Comparison of ENCODE assay signal across 22 cellular contexts in the genomic region with DNA sequence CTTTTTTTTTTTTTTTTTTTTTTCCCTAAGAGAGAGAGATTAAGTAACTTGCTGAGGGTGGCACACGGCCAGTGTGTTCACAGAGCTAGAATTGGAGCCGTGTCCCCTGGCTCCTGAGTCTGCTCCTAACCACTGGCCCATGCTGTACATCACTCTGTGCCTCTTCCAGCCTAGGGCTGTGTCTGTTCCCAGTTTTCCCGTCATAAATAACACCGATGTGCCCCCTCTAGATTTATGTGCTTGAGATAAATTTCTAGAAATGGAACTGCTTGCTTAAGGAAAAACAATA. TPM values are rescaled to one million over a fixed set of nuclear protein-coding genes. Genes with fewer than 3 reads are reported as not detected.
DNase-seq lines count a peak whose midpoint lies in the region; ATAC-seq and TF ChIP-seq lines count a peak whose summit lies in the region.
"Had no signal": no experiment of that assay in that cellular context is flagged by ENCODE, and none has a peak within 500 bp of the region (broad histone marks: within the 10 kb centered on the region; RNA-seq: fewer than 3 reads in every experiment).

No MANE protein-coding gene starts in this region.

- WGBS in esophagus, 2 donors: 40 to 65% methylated on average over 4 of the region's 4 CpGs
- WGBS in psoas muscle, 3 donors: 52 to 79% (median 53%) methylated on average over 4 of the region's 4 CpGs

- TF ChIP-seq CTCF in psoas muscle (IDR thresholded peaks at IDR 0.05) (no peak), MM.1S (IDR thresholded peaks at IDR 0.05; ENCODE audit: low read length) (no peak)

- H4K20me1 ChIP-seq in MM.1S (ENCODE audit: insufficient read depth, low read length): no peaks in the 10 kb centered on the region

- peak; percentile 44 for DNase-seq in GM03348 (ENCODE audit: low spot score)
- DNase-seq in left cardiac atrium: peak; percentile 60
- peak; percentile 58 to 78 for DNase-seq in psoas muscle
- DNase-seq in stimulated activated CD8-positive, alpha-beta memory T cell treated with anti-CD3 and anti-CD28 coated beads, Interleukin-4, amount 100 ng/mL, for 48 hours: no peak
- DNase-seq in MM.1S: no peak
- DNase-seq: AML-193; Caco-2; NCI-H1048; NCI-H146; NCI-H2107; NCI-H226; NCI-H526 treated with DMSO at 0.1 percent for 48 hours; NK-92 treated with Interleukin-12 subunit alpha and Interleukin-12 subunit beta, amount 100 ng/mL, for 24 hours; OCI-M1; RPMI8226 had no signal

- peak; percentile 53 to 87 for ATAC-seq in left cardiac atrium
- peak in 1 of 4 donors; percentile 55 for ATAC-seq in psoas muscle
- no peak for ATAC-seq in HG03280 (IDR thresholded peaks at IDR 0.05; ENCODE audit: unreplicated experiment)
- no peak for ATAC-seq in GM21381 (IDR thresholded peaks at IDR 0.05; ENCODE audit: unreplicated experiment)
- ATAC-seq: A549, HCT116, K562 had no signal

- no peak overlapping the region for H2AFZ ChIP-seq in MM.1S (ENCODE audit: low read length)

- H3K9ac ChIP-seq in MM.1S (ENCODE audit: low read length): no peak overlapping the region

- no peaks in the 10 kb centered on the region for H3F3A ChIP-seq in MM.1S (ENCODE audit: insufficient read depth, low read length)

- no peaks in the 10 kb centered on the region for H3K79me2 ChIP-seq in MM.1S (ENCODE audit: low read length)

- H3K9me3 ChIP-seq in esophagus (ENCODE audit: control insufficient read depth in 2 of 2, insufficient read depth in 1 of 2, low read depth in 1 of 2, low read length in 1 of 2) (peaks cover 0 to 8% of the 10 kb centered on the region in 2 donors), psoas muscle (peaks cover 14% of the 10 kb centered on the region), MM.1S (replicated peaks; ENCODE audit: insufficient read depth, low read length) (no peaks in the 10 kb centered on the region)
- H3K9me3 ChIP-seq: Caco-2 had no signal

- intact Hi-C loops in left cardiac atrium (cut with DNase I) (no loop called here), psoas muscle (cut with DNase I) (no loop called here)

- H3K4me1 ChIP-seq in esophagus (ENCODE audit: control insufficient read depth in 2 of 2, insufficient read depth in 2 of 2, low read length in 1 of 2) (peaks cover 0 to 4% of the 10 kb centered on the region in 2 donors), psoas muscle (no peaks in the 10 kb centered on the region), MM.1S (ENCODE audit: low read length) (no peaks in the 10 kb centered on the region)
- H3K4me1 ChIP-seq: A549, Caco-2 had no signal

- H3K4me3 ChIP-seq in esophagus (ENCODE audit: low read depth in 1 of 2, low read length in 2 of 2) (no peak overlapping the region), psoas muscle (no peak overlapping the region), MM.1S (ENCODE audit: low read length) (no peak overlapping the region)
- H3K4me3 ChIP-seq: A549, K562 had no signal

- no peaks in the 10 kb centered on the region for H3K27me3 ChIP-seq in esophagus (ENCODE audit: control insufficient read depth in 1 of 2, insufficient read depth in 2 of 2, low read length in 2 of 2)
- H3K27me3 ChIP-seq in psoas muscle (ENCODE audit: insufficient read depth in 3 of 3, low read length in 2 of 3): no peaks in the 10 kb centered on the region
- no peaks in the 10 kb centered on the region for H3K27me3 ChIP-seq in MM.1S (replicated peaks; ENCODE audit: insufficient read depth, low read length)

- H3K4me2 ChIP-seq in MM.1S (ENCODE audit: low read depth, low read length): no peak overlapping the region
- H3K4me2 ChIP-seq: A549 had no signal

- H3K27ac ChIP-seq in esophagus (ENCODE audit: low read depth in 2 of 2, low read length in 1 of 2): peak overlapping the region; percentile 50 to 85
- no peak overlapping the region for H3K27ac ChIP-seq in psoas muscle
- H3K27ac ChIP-seq in MM.1S (ENCODE audit: low read length): no peak overlapping the region
- H3K27ac ChIP-seq: A549, HL-60 had no signal

- H3K36me3 ChIP-seq in esophagus (ENCODE audit: control insufficient read depth in 2 of 2, insufficient read depth in 2 of 2, low read length in 1 of 2) (peaks cover 4 to 28% of the 10 kb centered on the region in 2 donors), psoas muscle (ENCODE audit: insufficient read depth in 1 of 2, low read depth in 1 of 2) (peaks cover 13 to 79% of the 10 kb centered on the region in 2 donors), MM.1S (replicated peaks; ENCODE audit: insufficient read depth, low read length) (peaks cover 13% of the 10 kb centered on the region; the same call in 1 of the 2 replicates)

- H3K9me2 ChIP-seq in MM.1S (replicated peaks; ENCODE audit: insufficient read depth, low read length): no peaks in the 10 kb centered on the region

RNA-seq across cellular contexts. Expression of a gene that starts 58.4 kb away (rescaled TPM):
- 10 to 100 TPM; 39.4 to 88.3 TPM for polyA plus RNA-seq in esophagus
- total RNA-seq in left cardiac atrium: 100 to 1,000 TPM; 242 to 257 TPM
- total RNA-seq in psoas muscle: 100 to 1,000 TPM; 132 to 183 (median 163) TPM
- polyA plus RNA-seq in psoas muscle: 100 to 1,000 TPM in 2 of 3 donors, 10 to 100 TPM in 1; 84.2 to 135 (median 113) TPM

Comparison
In these comparisons a context has a peak if more than half of its experiments do, and no peak if none do; other contexts are left out.
1. DNase-seq: peak in GM03348 (single experiment), left cardiac atrium (single experiment) and psoas muscle (2 of 2); none in stimulated activated CD8-positive, alpha-beta memory T cell treated with anti-CD3 and anti-CD28 coated beads, Interleukin-4, amount 100 ng/mL, for 48 hours (single experiment) and MM.1S (single experiment).
2. H3K27ac ChIP-seq: peak in esophagus (2 of 2); none in psoas muscle (single experiment) and MM.1S (single experiment).
3. ATAC-seq: peak in left cardiac atrium (2 of 2); none in HG03280 (single experiment) and GM21381 (single experiment).